ENCODE assay signal across 13 cellular contexts in the genomic region with DNA sequence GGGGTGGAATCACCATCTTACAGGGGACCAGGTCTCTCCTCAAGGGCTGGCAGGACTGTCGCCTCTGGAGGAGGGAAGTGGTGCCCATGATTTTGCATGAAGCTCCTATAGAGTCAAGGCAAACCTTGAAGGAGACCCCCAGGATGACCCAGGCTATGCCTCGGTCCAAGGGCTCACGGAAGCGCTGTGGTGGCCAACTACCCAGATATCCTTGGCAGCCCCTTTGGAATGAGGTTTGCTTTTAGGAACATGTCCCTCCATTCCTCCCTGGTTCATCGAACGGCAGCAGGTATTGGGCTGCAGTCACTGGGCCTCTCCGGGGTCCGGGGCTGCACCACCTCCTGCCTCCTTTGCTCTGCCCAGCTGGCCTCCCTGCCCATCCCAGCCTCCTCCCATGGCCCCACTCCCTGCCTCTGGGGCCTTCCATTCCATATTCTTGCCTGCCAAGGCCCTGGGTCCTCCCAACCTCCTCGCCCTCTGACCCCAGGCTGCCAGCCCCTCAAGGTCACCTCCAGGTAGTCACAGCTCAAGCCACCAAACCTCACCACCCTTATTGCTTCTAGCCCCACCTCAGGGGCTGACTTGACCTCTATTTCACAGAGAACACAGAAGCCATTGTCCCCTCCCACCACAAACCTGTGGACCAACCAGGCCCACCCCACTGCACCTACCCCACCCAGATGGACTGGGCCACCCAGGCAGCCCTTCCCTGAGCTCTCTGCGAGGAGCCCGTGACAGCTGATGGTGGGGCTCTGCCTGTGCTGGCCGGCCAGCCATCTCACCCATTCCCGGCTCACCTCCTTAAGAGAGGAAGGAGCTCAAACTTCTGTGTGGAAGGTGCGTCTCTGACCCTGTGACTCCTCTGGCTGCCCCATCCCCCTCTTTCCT. TPM values are rescaled to one million over a fixed set of nuclear protein-coding genes. Genes with fewer than 3 reads are reported as not detected.
A peak's percentile ranks its signal among the peaks of the same experiment; 100 is the strongest.
DNase-seq lines count a peak whose midpoint lies in the region; ATAC-seq and TF ChIP-seq lines count a peak whose summit lies in the region.
"Had no signal": no experiment of that assay in that cellular context is flagged by ENCODE, and none has a peak within 500 bp of the region (broad histone marks: within the 10 kb centered on the region; RNA-seq: fewer than 3 reads in every experiment).

No MANE protein-coding gene starts in this region.

- peaks cover 1% of the 10 kb centered on the region for H3K9me3 Mint-ChIP-seq in glutamatergic neuron (ENCODE audit: unreplicated experiment)
- H3K9me3 Mint-ChIP-seq: memory B cell, T-cell had no signal

- DNase-seq in activated CD4-positive, alpha-beta T cell treated with anti-CD3 and anti-CD28 coated beads for 1 hour: peak; percentile 3
- DNase-seq in activated CD4-positive, alpha-beta T cell treated with anti-CD3 and anti-CD28 coated beads, Interleukin-2, amount 50 U/mL, for 4 hours: no peak
- DNase-seq in RWPE2 (ENCODE audit: low spot score): peak; percentile 68
- peak; percentile 7 for DNase-seq in glutamatergic neuron
- peak; percentile 44 for DNase-seq in sigmoid colon
- no peak for DNase-seq in MG63
- no peak for DNase-seq in DMS114 treated with DMSO at 0.1 percent for 48 hours (lab: John Stamatoyannopoulos, UW; ENCODE audit: unreplicated experiment)

- no peak overlapping the region for H3K4me3 Mint-ChIP-seq in glutamatergic neuron (ENCODE audit: unreplicated experiment)
- H3K4me3 Mint-ChIP-seq: memory B cell, T-cell had no signal

- H3K9me3 ChIP-seq in RWPE2 (ENCODE audit: severe bottlenecking) (no peaks in the 10 kb centered on the region), sigmoid colon (no peaks in the 10 kb centered on the region), MG63 (no peaks in the 10 kb centered on the region)

- H3K36me3 Mint-ChIP-seq in glutamatergic neuron (ENCODE audit: unreplicated experiment): no peaks in the 10 kb centered on the region
- H3K36me3 Mint-ChIP-seq: memory B cell, T-cell had no signal

- H3K4me3 ChIP-seq in RWPE2 (ENCODE audit: severe bottlenecking) (no peak overlapping the region), sigmoid colon (no peak overlapping the region), MG63 (no peak overlapping the region)

- ATAC-seq in RWPE2 (ENCODE audit: low read depth) (no peak), GM21367 (IDR thresholded peaks at IDR 0.05; ENCODE audit: unreplicated experiment) (no peak)

- H3K27me3 Mint-ChIP-seq in glutamatergic neuron (ENCODE audit: unreplicated experiment): peaks cover 5% of the 10 kb centered on the region
- H3K27me3 Mint-ChIP-seq: T-cell had no signal

- no peak for TF ChIP-seq POLR2A in sigmoid colon (IDR thresholded peaks at IDR 0.05)

- H3K27ac ChIP-seq in RWPE2 (ENCODE audit: poor library complexity, severe bottlenecking) (no peak overlapping the region), sigmoid colon (no peak overlapping the region)

- TF ChIP-seq EP300 in sigmoid colon (IDR thresholded peaks at IDR 0.05): no peak

- TF ChIP-seq CTCF in RWPE2 (IDR thresholded peaks at IDR 0.05; ENCODE audit: poor library complexity, severe bottlenecking) (no peak), glutamatergic neuron (IDR thresholded peaks at IDR 0.05; ENCODE audit: partially characterized antibody, unreplicated experiment) (no peak), sigmoid colon (IDR thresholded peaks at IDR 0.05) (no peak)

- WGBS in sigmoid colon, 2 donors: 84 to 92% methylated on average over 14 of the region's 14 CpGs

- H3K36me3 ChIP-seq in RWPE2 (ENCODE audit: low read depth) (no peaks in the 10 kb centered on the region), sigmoid colon (no peaks in the 10 kb centered on the region), MG63 (no peaks in the 10 kb centered on the region)

- H3K27ac Mint-ChIP-seq in glutamatergic neuron (ENCODE audit: unreplicated experiment): no peak overlapping the region
- H3K27ac Mint-ChIP-seq: memory B cell had no signal

- H3K27me3 ChIP-seq in RWPE2 (ENCODE audit: insufficient read depth, poor library complexity, severe bottlenecking): no peaks in the 10 kb centered on the region
- no peaks in the 10 kb centered on the region for H3K27me3 ChIP-seq in sigmoid colon
- no peaks in the 10 kb centered on the region for H3K27me3 ChIP-seq in MG63

- no peaks in the 10 kb centered on the region for H3K4me1 Mint-ChIP-seq in glutamatergic neuron (ENCODE audit: low read depth, unreplicated experiment)
- H3K4me1 Mint-ChIP-seq: memory B cell had no signal

- no peaks in the 10 kb centered on the region for H3K4me1 ChIP-seq in RWPE2 (ENCODE audit: insufficient read depth, poor library complexity, severe bottlenecking)
- no peaks in the 10 kb centered on the region for H3K4me1 ChIP-seq in sigmoid colon

- intact Hi-C loops in sigmoid colon (cut with DNase I): no loop called here

RNA-seq across cellular contexts. Expression of a gene that starts 3.6 kb away (rescaled TPM):
- total RNA-seq in glutamatergic neuron (ENCODE audit: unreplicated experiment) (not detected), sigmoid colon (not detected)
- polyA plus RNA-seq in sigmoid colon: not detected
- total RNA-seq in MG63 (2014; rRNA removed; shearing (Covaris generic); ENCODE audit: low replicate concordance): not detected in 2 replicates
- total RNA-seq: A673, pulmonary artery endothelial cell, T-cell, temporal lobe had no signal

RNA-seq across cellular contexts. Expression of a gene that starts 16.7 kb away (rescaled TPM):
- total RNA-seq in glutamatergic neuron (ENCODE audit: unreplicated experiment): not detected
- not detected for total RNA-seq in sigmoid colon
- polyA plus RNA-seq in sigmoid colon: 1 to 10 TPM in 1 of 3 donors, not detected in 2; 1.1 TPM
- not detected in 2 replicates for total RNA-seq in MG63 (2014; rRNA removed; shearing (Covaris generic); ENCODE audit: low replicate concordance)
- total RNA-seq: A673, pulmonary artery endothelial cell, temporal lobe had no signal

RNA-seq across cellular contexts. Expression of a gene that starts 45.4 kb away (rescaled TPM):
- total RNA-seq in glutamatergic neuron (ENCODE audit: unreplicated experiment): 8.1 TPM
- 1 to 10 TPM in 2 of 4 donors, under 1 TPM in 2; 0.16 to 2.2 (median 1.2) TPM for total RNA-seq in sigmoid colon
- polyA plus RNA-seq in sigmoid colon: 1 to 10 TPM in 1 of 3 donors, not detected in 2; 5.5 TPM
- 1.1 TPM in 1 of 2 replicates, not detected in the other for total RNA-seq in MG63 (2014; rRNA removed; shearing (Covaris generic); ENCODE audit: low replicate concordance)
- total RNA-seq: A673, pulmonary artery endothelial cell had no signal

Comparison
In these comparisons a context has a peak if more than half of its experiments do, and no peak if none do; other contexts are left out.
1. DNase-seq: peak in activated CD4-positive, alpha-beta T cell treated with anti-CD3 and anti-CD28 coated beads for 1 hour (single experiment), RWPE2 (single experiment), glutamatergic neuron (single experiment) and sigmoid colon (single experiment); none in activated CD4-positive, alpha-beta T cell treated with anti-CD3 and anti-CD28 coated beads, Interleukin-2, amount 50 U/mL, for 4 hours (0 of 2), MG63 (single experiment) and DMS114 treated with DMSO at 0.1 percent for 48 hours (single experiment).